ENCODE assay signal across 20 cellular contexts in genomic region chr13:108981407-108981806, GRCh38.
A peak's percentile ranks its signal among the peaks of the same experiment; 100 is the strongest.
DNase-seq lines count a peak whose midpoint lies in the region; ATAC-seq, FAIRE-seq and TF ChIP-seq lines count a peak whose summit lies in the region.
"Had no signal": no experiment of that assay in that cellular context is flagged by ENCODE, and none has a peak within 500 bp of the region (broad histone marks: within the 10 kb centered on the region; RNA-seq: fewer than 3 reads in every experiment).

No MANE protein-coding gene starts in this region.

- no peak overlapping the region for H3K4me2 ChIP-seq in HepG2 (ENCODE audit: low read depth, low read length)
- H3K4me2 ChIP-seq: A549 had no signal

- TF ChIP-seq EP300 in HepG2 (IDR thresholded peaks at IDR 0.05; ENCODE audit: low read depth in 2 of 2, low read length in 2 of 2) (no peak), HepG2 (CRISPR knock-in tag; IDR thresholded peaks at IDR 0.05; ENCODE audit: borderline replicate concordance) (no peak)

- TF ChIP-seq POLR2A in HepG2 (IDR thresholded peaks at IDR 0.05; ENCODE audit: insufficient read depth in 1 of 2, low read depth in 2 of 2, low read length in 2 of 2) (no peak), vagina (IDR thresholded peaks at IDR 0.05) (no peak)

- no peaks in the 10 kb centered on the region for H4K20me1 ChIP-seq in HepG2 (ENCODE audit: insufficient read depth, low read length)

- no peaks in the 10 kb centered on the region for H3K79me2 ChIP-seq in HepG2 (ENCODE audit: insufficient read depth, low read length)

- H3K9me3 ChIP-seq in liver (ENCODE audit: control insufficient read depth in 4 of 4, low read length in 3 of 4) (no peaks in the 10 kb centered on the region), HepG2 (ENCODE audit: low read length) (no peaks in the 10 kb centered on the region), vagina (no peaks in the 10 kb centered on the region)
- H3K9me3 ChIP-seq: A549, BE2C, HAP-1 had no signal

- no TSS peak for BruUV-seq in HepG2 (replicated peaks; lab: Mats Ljungman, UMichigan)

- H3K9ac ChIP-seq in liver (ENCODE audit: low read depth in 1 of 2, low read length in 2 of 2) (no peak overlapping the region), HepG2 (ENCODE audit: insufficient read depth, low read depth, low read length) (no peak overlapping the region)
- H3K9ac ChIP-seq: GM23248 had no signal

- intact Hi-C loops in HepG2 (cut with micrococcal nuclease; ENCODE audit: unreplicated experiment), result no loop called here
- intact Hi-C loops in vagina (cut with DNase I), result no loop called here

- FAIRE-seq in HepG2 (lab: Jason Lieb, UNC), result no peak
- FAIRE-seq: A549, D721Med, G401.6, GM12891 had no signal

- POLR2A ChIA-PET in HepG2 (lab: Yijun Ruan, JAX), result no interaction called here

- H3K27me3 ChIP-seq in liver (ENCODE audit: control insufficient read depth in 4 of 4, insufficient read depth in 4 of 4, low read length in 3 of 4) (no peaks in the 10 kb centered on the region), HepG2 (ENCODE audit: control insufficient read depth in 1 of 2, insufficient read depth in 2 of 2, low read length in 2 of 2) (no peaks in the 10 kb centered on the region), vagina (no peaks in the 10 kb centered on the region)

- H3K4me1 ChIP-seq in liver (ENCODE audit: control insufficient read depth in 4 of 4, insufficient read depth in 4 of 4, low read length in 3 of 4) (peaks cover 2 to 32% (median 5%) of the 10 kb centered on the region in 4 donors), HepG2 (ENCODE audit: insufficient read depth, low read length) (no peaks in the 10 kb centered on the region), vagina (peaks cover 6% of the 10 kb centered on the region)
- H3K4me1 ChIP-seq: A549, BE2C, HAP-1 had no signal

- WGBS in liver, result 34% methylated on average over 7 of the region's 7 CpGs
- 0% methylated on average over 5 of the region's 7 CpGs for WGBS in HepG2 (ENCODE audit: low lambda C conversion rate)

- H2AFZ ChIP-seq in HepG2 (ENCODE audit: low read length), result no peak overlapping the region
- H2AFZ ChIP-seq: GM23248 had no signal

- ATAC-seq in HepG2 (no peak), left lobe of liver (peak; percentile 78), GM21723 (IDR thresholded peaks at IDR 0.05; ENCODE audit: unreplicated experiment) (no peak)
- ATAC-seq: A549; CD8-positive, alpha-beta T cell had no signal

- H3K4me3 ChIP-seq in liver (ENCODE audit: low read depth in 1 of 3, low read length in 3 of 3) (no peak overlapping the region), HepG2 (replicated peaks in 1 of 3; ENCODE audit: insufficient read depth in 1 of 3, low read depth in 2 of 3, low read length in 3 of 3) (no peak overlapping the region), vagina (no peak overlapping the region)
- H3K4me3 ChIP-seq: A549, GM23248, HAP-1 had no signal

- CTCF ChIA-PET in HepG2 (lab: Yijun Ruan, JAX; ENCODE audit: low intra/inter-chr PET ratio, low total read pairs), result no interaction called here

- TF ChIP-seq CTCF in liver (IDR thresholded peaks at IDR 0.05; ENCODE audit: low read depth, low read length, missing input control), result no peak
- no peak for TF ChIP-seq CTCF in HepG2 (CRISPR knock-in tag; IDR thresholded peaks at IDR 0.05)
- no peak for TF ChIP-seq CTCF in vagina (IDR thresholded peaks at IDR 0.05)

- no peaks in the 10 kb centered on the region for H3K36me3 ChIP-seq in liver (ENCODE audit: control insufficient read depth in 4 of 4, insufficient read depth in 3 of 4, low read depth in 1 of 4, low read length in 3 of 4)
- H3K36me3 ChIP-seq in HepG2 (replicated peaks in 1 of 2; ENCODE audit: control insufficient read depth in 1 of 2, insufficient read depth in 2 of 2, low read length in 2 of 2), result no peaks in the 10 kb centered on the region
- H3K36me3 ChIP-seq in vagina, result no peaks in the 10 kb centered on the region
- H3K36me3 ChIP-seq: BE2C, HAP-1 had no signal

- TF ChIP-seq RAD21 in liver (IDR thresholded peaks at IDR 0.05) (no peak), HepG2 (CRISPR knock-in tag; IDR thresholded peaks at IDR 0.05) (no peak)

- peak overlapping the region; percentile 79 to 86 for H3K27ac ChIP-seq in liver (ENCODE audit: low read depth in 1 of 2, low read length in 2 of 2)
- no peak overlapping the region for H3K27ac ChIP-seq in HepG2 (ENCODE audit: extremely low read length, insufficient read depth, low read length)
- H3K27ac ChIP-seq in vagina, result no peak overlapping the region
- H3K27ac ChIP-seq: A549, GM23248 had no signal

- in situ Hi-C loops in HepG2 (cut with HindIII; ENCODE audit: extremely low pct_ligation_motif_present, low pct_unique_long_range_greater_than_20kb), result no loop called here

- DNase-seq in HepG2 (ENCODE audit: low spot score), result no peak
- peak; percentile 83 for DNase-seq in SHP77 treated with DMSO at 0.1 percent for 48 hours (lab: John Stamatoyannopoulos, UW)
- peak; percentile 81 for DNase-seq in left lobe of liver (ENCODE audit: low spot score)
- no peak for DNase-seq in GOT3 (lab: John Stamatoyannopoulos, UW)
- no peak for DNase-seq in vagina (ENCODE audit: extremely low spot score in 2 of 2)
- DNase-seq: BE2C; CD8-positive, alpha-beta T cell; COR-L47; DMS153; DMS79 treated with DMSO at 0.1 percent for 48 hours; EL; GM23248; HFFc6 had no signal

TF ChIP-seq in liver, 16 proteins besides CTCF, POLR2A, EP300 and RAD21 (continues in another document):
- TF ChIP-seq JUND (IDR thresholded peaks at IDR 0.05) (peak in 1 of 2 donors; percentile 63), TAF1 (conservative IDR thresholded peaks at IDR 0.05) (no peak), YY1 (IDR thresholded peaks at IDR 0.05) (peak; percentile 72), HNF4G (IDR thresholded peaks at IDR 0.05) (no peak), RXRA (IDR thresholded peaks at IDR 0.05) (peak in 1 of 2 donors; percentile 59), MAX (IDR thresholded peaks at IDR 0.05) (no peak), FOXA1 (IDR thresholded peaks at IDR 0.05) (no peak), FOXA2 (IDR thresholded peaks at IDR 0.05) (no peak), GABPA (IDR thresholded peaks at IDR 0.05 in 1 of 2, conservative IDR thresholded peaks at IDR 0.05 in 1 of 2) (no peak), HNF4A (conservative IDR thresholded peaks at IDR 0.05) (peak; percentile 23 to 63)

TF ChIP-seq in HepG2, 621 proteins besides CTCF, POLR2A, EP300 and RAD21 (continues in another document):
- TF ChIP-seq HMGXB3 (CRISPR knock-in tag; IDR thresholded peaks at IDR 0.05; ENCODE audit: borderline replicate concordance) (no peak), ZBED4 (CRISPR knock-in tag; IDR thresholded peaks at IDR 0.05; ENCODE audit: borderline replicate concordance) (no peak), ZFP36L2 (CRISPR knock-in tag; IDR thresholded peaks at IDR 0.05) (no peak), TARDBP (CRISPR knock-in tag; IDR thresholded peaks at IDR 0.05) (no peak), ZNF530 (CRISPR knock-in tag; IDR thresholded peaks at IDR 0.05; ENCODE audit: low read depth) (no peak), NFRKB (IDR thresholded peaks at IDR 0.05) (no peak)

Comparison
In these comparisons a context has a peak if more than half of its experiments do, and no peak if none do; other contexts are left out.
1. H3K27ac ChIP-seq: peak in liver (2 of 2); none in HepG2 (single experiment) and vagina (single experiment).
2. DNase-seq: peak in SHP77 treated with DMSO at 0.1 percent for 48 hours (single experiment) and left lobe of liver (single experiment); none in HepG2 (single experiment), GOT3 (single experiment) and vagina (0 of 2).